14 cellular contexts compared by ENCODE assay signal in genomic region chr12:108046633-108047032, GRCh38.
DNase-seq lines count a peak whose midpoint lies in the region; ATAC-seq and TF ChIP-seq lines count a peak whose summit lies in the region.
"Had no signal": no experiment of that assay in that cellular context is flagged by ENCODE, and none has a peak within 500 bp of the region (broad histone marks: within the 10 kb centered on the region; RNA-seq: fewer than 3 reads in every experiment).

No MANE protein-coding gene starts in this region.

- no peaks in the 10 kb centered on the region for H3K27me3 ChIP-seq in tibial artery

- peaks cover 18% of the 10 kb centered on the region for H3K27me3 Mint-ChIP-seq in activated naive CD8-positive, alpha-beta T cell
- peaks cover 25% of the 10 kb centered on the region for H3K27me3 Mint-ChIP-seq in activated naive CD8-positive, alpha-beta T cell treated with anti-CD3 and anti-CD28 coated beads, Interleukin-2, amount 50 U/mL, for 24 hours
- H3K27me3 Mint-ChIP-seq in activated T-helper 17 cell treated with anti-CD3 and anti-CD28 coated beads, Interleukin-2, amount 50 U/mL, for 72 hours = peaks cover 4% of the 10 kb centered on the region
- peaks cover 14 to 22% (median 20%) of the 10 kb centered on the region in 5 donors for H3K27me3 Mint-ChIP-seq in naive thymus-derived CD8-positive, alpha-beta T cell

- H3K27ac Mint-ChIP-seq in activated naive CD8-positive, alpha-beta T cell = no peak overlapping the region
- H3K27ac Mint-ChIP-seq in activated naive CD8-positive, alpha-beta T cell treated with anti-CD3 and anti-CD28 coated beads, Interleukin-2, amount 50 U/mL, for 24 hours = no peak overlapping the region
- H3K27ac Mint-ChIP-seq in activated T-helper 17 cell treated with anti-CD3 and anti-CD28 coated beads, Interleukin-2, amount 50 U/mL, for 72 hours = peak overlapping the region; percentile 16
- H3K27ac Mint-ChIP-seq in naive thymus-derived CD8-positive, alpha-beta T cell = peak overlapping the region in 4 of 10 donors; percentile 15 to 41 (median 28)
- H3K27ac Mint-ChIP-seq: activated T-cell treated with anti-CD3 and anti-CD28 coated beads, Interleukin-2, amount 50 U/mL, for 24 hours; IgD-negative memory B cell; naive B cell had no signal

- peak overlapping the region; percentile 35 to 44 for H3K4me3 ChIP-seq in tibial artery

- peak overlapping the region; percentile 36 for H3K4me3 Mint-ChIP-seq in activated naive CD8-positive, alpha-beta T cell
- H3K4me3 Mint-ChIP-seq in activated naive CD8-positive, alpha-beta T cell treated with anti-CD3 and anti-CD28 coated beads, Interleukin-2, amount 50 U/mL, for 24 hours = no peak overlapping the region
- peak overlapping the region; percentile 59 for H3K4me3 Mint-ChIP-seq in activated T-helper 17 cell treated with anti-CD3 and anti-CD28 coated beads, Interleukin-2, amount 50 U/mL, for 72 hours
- H3K4me3 Mint-ChIP-seq in naive thymus-derived CD8-positive, alpha-beta T cell = peak overlapping the region; percentile 8 to 72 (median 36)
- H3K4me3 Mint-ChIP-seq: activated T-cell treated with anti-CD3 and anti-CD28 coated beads, Interleukin-2, amount 50 U/mL, for 24 hours; naive B cell had no signal

- peaks cover 12% of the 10 kb centered on the region for H3K4me1 Mint-ChIP-seq in activated naive CD8-positive, alpha-beta T cell (ENCODE audit: low read depth)
- H3K4me1 Mint-ChIP-seq in activated naive CD8-positive, alpha-beta T cell treated with anti-CD3 and anti-CD28 coated beads, Interleukin-2, amount 50 U/mL, for 24 hours = peaks cover 10% of the 10 kb centered on the region
- peaks cover 14% of the 10 kb centered on the region for H3K4me1 Mint-ChIP-seq in activated T-helper 17 cell treated with anti-CD3 and anti-CD28 coated beads, Interleukin-2, amount 50 U/mL, for 72 hours
- H3K4me1 Mint-ChIP-seq in naive thymus-derived CD8-positive, alpha-beta T cell = peaks cover 13 to 27% (median 16%) of the 10 kb centered on the region in 4 donors

- intact Hi-C loops in tibial artery (cut with DNase I; ENCODE audit: low total_unique reads) = no loop called here

- no peak for TF ChIP-seq CTCF in tibial artery (IDR thresholded peaks at IDR 0.05)

- H3K9me3 Mint-ChIP-seq in activated naive CD8-positive, alpha-beta T cell (ENCODE audit: low read depth) = no peaks in the 10 kb centered on the region
- no peaks in the 10 kb centered on the region for H3K9me3 Mint-ChIP-seq in activated naive CD8-positive, alpha-beta T cell treated with anti-CD3 and anti-CD28 coated beads, Interleukin-2, amount 50 U/mL, for 24 hours
- H3K9me3 Mint-ChIP-seq in activated T-helper 17 cell treated with anti-CD3 and anti-CD28 coated beads, Interleukin-2, amount 50 U/mL, for 72 hours = no peaks in the 10 kb centered on the region
- H3K9me3 Mint-ChIP-seq in naive thymus-derived CD8-positive, alpha-beta T cell = no peaks in the 10 kb centered on the region
- H3K9me3 Mint-ChIP-seq: activated T-cell treated with anti-CD3 and anti-CD28 coated beads, Interleukin-2, amount 50 U/mL, for 24 hours had no signal

- no peaks in the 10 kb centered on the region for H3K36me3 Mint-ChIP-seq in activated naive CD8-positive, alpha-beta T cell
- H3K36me3 Mint-ChIP-seq in activated naive CD8-positive, alpha-beta T cell treated with anti-CD3 and anti-CD28 coated beads, Interleukin-2, amount 50 U/mL, for 24 hours (ENCODE audit: low read depth) = no peaks in the 10 kb centered on the region
- no peaks in the 10 kb centered on the region for H3K36me3 Mint-ChIP-seq in activated T-helper 17 cell treated with anti-CD3 and anti-CD28 coated beads, Interleukin-2, amount 50 U/mL, for 72 hours (ENCODE audit: low read depth)
- no peaks in the 10 kb centered on the region for H3K36me3 Mint-ChIP-seq in naive thymus-derived CD8-positive, alpha-beta T cell
- H3K36me3 Mint-ChIP-seq: IgD-negative memory B cell, naive B cell had no signal

- ATAC-seq in activated naive CD8-positive, alpha-beta T cell treated with anti-CD3 and anti-CD28 coated beads, Interleukin-2, amount 50 U/mL, for 24 hours = no peak
- peak; percentile 12 for ATAC-seq in activated T-helper 17 cell treated with anti-CD3 and anti-CD28 coated beads, Interleukin-2, amount 50 U/mL, for 72 hours (replicated peaks)
- no peak for ATAC-seq in naive thymus-derived CD8-positive, alpha-beta T cell

- DNase-seq in activated naive CD8-positive, alpha-beta T cell treated with anti-CD3 and anti-CD28 coated beads, Interleukin-2, amount 50 U/mL, for 24 hours = no peak
- DNase-seq in naive thymus-derived CD8-positive, alpha-beta T cell = no peak
- no peak for DNase-seq in tibial artery
- no peak for DNase-seq in NCI-H2081 (lab: John Stamatoyannopoulos, UW)
- DNase-seq in kidney glomerular epithelial cell (lab: John Stamatoyannopoulos, UW) = no peak
- no peak for DNase-seq in dermis blood vessel endothelial cell
- DNase-seq: activated CD4-positive, alpha-beta T cell treated with anti-CD3 and anti-CD28 coated beads for 48 hours; activated T-cell treated with anti-CD3 and anti-CD28 coated beads, Interleukin-2, amount 50 U/mL, for 24 hours; naive B cell; NCI-H1105; SIG-M5 had no signal

- peak overlapping the region; percentile 57 to 66 for H3K27ac ChIP-seq in tibial artery

- no peaks in the 10 kb centered on the region for H3K9me3 ChIP-seq in tibial artery

- H3K4me1 ChIP-seq in tibial artery = peaks cover 0 to 24% (median 10%) of the 10 kb centered on the region in 4 donors

- H3K36me3 ChIP-seq in tibial artery = no peaks in the 10 kb centered on the region

- POLR2A ChIA-PET in naive thymus-derived CD8-positive, alpha-beta T cell (lab: Charles Lee) = no interaction called here
